In the genomic region with DNA sequence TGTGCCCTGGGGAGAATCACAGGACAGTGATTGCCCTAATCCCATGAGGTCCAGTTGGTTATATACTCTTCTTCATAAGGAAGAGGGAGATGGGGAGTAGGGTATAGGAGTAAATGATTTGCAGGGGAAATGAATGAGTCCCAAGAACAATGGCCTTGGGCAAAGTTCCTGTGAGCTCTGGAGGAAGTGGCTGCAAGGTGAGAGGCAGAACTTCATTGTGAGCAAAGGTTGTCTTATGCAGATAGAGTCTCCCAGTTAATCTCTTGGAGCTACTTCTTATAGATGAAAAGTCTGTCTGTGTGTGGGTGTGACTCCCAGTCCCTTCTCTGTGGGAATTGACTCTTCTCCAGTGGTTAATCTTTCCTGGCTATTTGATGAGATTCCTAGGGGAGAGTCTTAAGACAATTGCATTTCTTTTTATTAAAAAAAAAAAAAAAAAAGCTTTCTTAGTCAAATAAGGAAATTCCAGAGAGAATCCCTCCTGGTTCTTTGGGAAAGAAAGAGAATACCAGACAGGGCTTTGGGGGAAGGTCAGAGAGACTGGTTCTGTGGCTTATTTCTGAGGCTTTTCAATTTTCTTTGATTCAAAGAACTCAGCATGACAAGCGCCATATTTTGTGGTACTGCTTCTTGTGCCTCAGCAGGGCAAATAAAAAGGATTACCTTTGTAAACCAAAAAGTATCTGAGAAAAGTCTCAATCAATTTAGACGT, we compare ENCODE assay signal across 23 cellular contexts. TPM values are rescaled to one million over a fixed set of nuclear protein-coding genes. Genes with fewer than 3 reads are reported as not detected.
"Had no signal": no experiment of that assay in that cellular context is flagged by ENCODE, and none has a peak within 500 bp of the region (broad histone marks: within the 10 kb centered on the region; RNA-seq: fewer than 3 reads in every experiment).

No MANE protein-coding gene starts in this region.

- H3K36me3 ChIP-seq: heart left ventricle, left ventricle myocardium inferior, lower lobe of right lung, ovary, tibial artery, upper lobe of left lung, uterus had no signal

- H3K27ac Mint-ChIP-seq: immature natural killer cell; memory B cell; natural killer cell; stimulated activated effector memory CD8-positive, alpha-beta T cell treated with anti-CD3 and anti-CD28 coated beads, Interleukin-12 subunit alpha, Interleukin-12 subunit beta, amount 100 ng/mL, for 72 hours had no signal

- DNase-seq: cortex of kidney; dorsolateral prefrontal cortex; effector CD8-positive, alpha-beta T cell; heart left ventricle; hippocampal formation; immature natural killer cell; left ventricle myocardium inferior; lower lobe of right lung; natural killer cell; nucleus accumbens; ovary; right cardiac atrium; stimulated activated CD4-positive, alpha-beta T cell treated with anti-CD3 and anti-CD28 coated beads, Interleukin-2, amount 100 ng/mL, for 48 hours; stimulated activated CD8-positive, alpha-beta memory T cell treated with anti-CD3 and anti-CD28 coated beads, Interleukin-4, amount 100 ng/mL, for 48 hours; stimulated activated naive CD8-positive, alpha-beta T cell treated with anti-CD3 and anti-CD28 coated beads, Interleukin-15, Interleukin-2, amounts not matched to agents 100 U/mL and 50 U/mL, for 24 hours; tibial artery; upper lobe of left lung; uterus had no signal

- H3K4me2 ChIP-seq: smooth muscle cell had no signal

- H3K4me3 Mint-ChIP-seq: immature natural killer cell; memory B cell; natural killer cell; neural crest cell; stimulated activated effector memory CD8-positive, alpha-beta T cell treated with anti-CD3 and anti-CD28 coated beads, Interleukin-12 subunit alpha, Interleukin-12 subunit beta, amount 100 ng/mL, for 72 hours had no signal

- H3K27ac ChIP-seq: dorsolateral prefrontal cortex, heart left ventricle, left ventricle myocardium inferior, lower lobe of right lung, ovary, tibial artery, upper lobe of left lung, uterus had no signal

- H3K4me3 ChIP-seq: dorsolateral prefrontal cortex, heart left ventricle, left ventricle myocardium inferior, lower lobe of right lung, ovary, smooth muscle cell, tibial artery, upper lobe of left lung, uterus had no signal

- H3K9me3 ChIP-seq: uterus had no signal

- H3K4me1 ChIP-seq: heart left ventricle, left ventricle myocardium inferior, lower lobe of right lung, tibial artery, upper lobe of left lung, uterus had no signal

- H3K27me3 ChIP-seq: dorsolateral prefrontal cortex, heart left ventricle, ovary, tibial artery, upper lobe of left lung, uterus had no signal

- H3K36me3 Mint-ChIP-seq: memory B cell; natural killer cell; stimulated activated effector memory CD8-positive, alpha-beta T cell treated with anti-CD3 and anti-CD28 coated beads, Interleukin-12 subunit alpha, Interleukin-12 subunit beta, amount 100 ng/mL, for 72 hours had no signal

- H3K4me1 Mint-ChIP-seq: immature natural killer cell; memory B cell; natural killer cell; neural crest cell; stimulated activated effector memory CD8-positive, alpha-beta T cell treated with anti-CD3 and anti-CD28 coated beads, Interleukin-12 subunit alpha, Interleukin-12 subunit beta, amount 100 ng/mL, for 72 hours had no signal

RNA-seq across cellular contexts. Expression of gene MEGF10, which starts 33.6 kb away (rescaled TPM):
- polyA plus RNA-seq: immature natural killer cell, keratinocyte had no signal
